8 cellular contexts compared by ENCODE assay signal in genomic region chr1:43979528-43980254, GRCh38. TPM values are rescaled to one million over a fixed set of nuclear protein-coding genes. Genes with fewer than 3 reads are reported as not detected.
DNase-seq lines count a peak whose midpoint lies in the region; ATAC-seq and TF ChIP-seq lines count a peak whose summit lies in the region.

No MANE protein-coding gene starts in this region.

- intact Hi-C loops in stomach (cut with DNase I; ENCODE audit: low total_unique reads) = no loop called here

- TF ChIP-seq POLR2A in stomach (IDR thresholded peaks at IDR 0.05) = no peak

- TF ChIP-seq RAD21 in liver (IDR thresholded peaks at IDR 0.05) = no peak

- H3K4me1 Mint-ChIP-seq in chondrocyte (ENCODE audit: low read depth) = peaks cover 56% of the 10 kb centered on the region

- peak overlapping the region; percentile 91 for H3K4me3 Mint-ChIP-seq in chondrocyte (ENCODE audit: unreplicated experiment)

- H3K4me3 ChIP-seq in BLaER1 (peak overlapping the region; percentile 86), RWPE2 (ENCODE audit: severe bottlenecking) (peak overlapping the region; percentile 66), liver (ENCODE audit: low read depth in 1 of 3, low read length in 3 of 3) (peak overlapping the region; percentile 39 to 75 (median 45)), stomach (peak overlapping the region; percentile 70 to 94 (median 88))

- no peak for TF ChIP-seq CTCF in RWPE2 (IDR thresholded peaks at IDR 0.05; ENCODE audit: poor library complexity, severe bottlenecking)
- TF ChIP-seq CTCF in chondrocyte (IDR thresholded peaks at IDR 0.05) = no peak
- no peak for TF ChIP-seq CTCF in liver (IDR thresholded peaks at IDR 0.05; ENCODE audit: low read depth, low read length, missing input control)
- no peak for TF ChIP-seq CTCF in stomach (IDR thresholded peaks at IDR 0.05)

- no peaks in the 10 kb centered on the region for H3K9me3 ChIP-seq in BLaER1
- H3K9me3 ChIP-seq in RWPE2 (ENCODE audit: severe bottlenecking) = no peaks in the 10 kb centered on the region
- H3K9me3 ChIP-seq in liver (ENCODE audit: control insufficient read depth in 4 of 4, low read length in 3 of 4) = no peaks in the 10 kb centered on the region
- H3K9me3 ChIP-seq in stomach = no peaks in the 10 kb centered on the region

- H3K27me3 Mint-ChIP-seq in chondrocyte (ENCODE audit: low read depth) = no peaks in the 10 kb centered on the region

- H3K36me3 ChIP-seq in BLaER1 (peaks cover 63% of the 10 kb centered on the region), RWPE2 (ENCODE audit: low read depth) (peaks cover 47% of the 10 kb centered on the region), liver (ENCODE audit: control insufficient read depth in 4 of 4, insufficient read depth in 3 of 4, low read depth in 1 of 4, low read length in 3 of 4) (peaks cover 0 to 13% (median 8%) of the 10 kb centered on the region in 4 donors), stomach (peaks cover 10 to 54% (median 33%) of the 10 kb centered on the region in 4 donors)

- H3K4me2 ChIP-seq in BLaER1 = peak overlapping the region; percentile 94

- 4% methylated on average over 45 of the region's 45 CpGs for WGBS in liver
- 2 to 8% (median 6%) methylated on average over 14 to 45 of the region's 45 CpGs for WGBS in stomach, 5 donors

- peak overlapping the region; percentile 90 for H3K9ac ChIP-seq in BLaER1
- peak overlapping the region in 1 of 2 donors; percentile 30 for H3K9ac ChIP-seq in liver (ENCODE audit: low read depth in 1 of 2, low read length in 2 of 2)

- H3K9me3 Mint-ChIP-seq in chondrocyte (ENCODE audit: low read depth) = no peaks in the 10 kb centered on the region

- TF ChIP-seq EP300 in stomach (IDR thresholded peaks at IDR 0.05) = no peak

- H3K36me3 Mint-ChIP-seq in chondrocyte (ENCODE audit: low read depth) = peaks cover 38% of the 10 kb centered on the region

- H4K20me1 ChIP-seq in BLaER1 = peaks cover 84% of the 10 kb centered on the region

- no peaks in the 10 kb centered on the region for H3K27me3 ChIP-seq in BLaER1
- H3K27me3 ChIP-seq in RWPE2 (ENCODE audit: insufficient read depth, poor library complexity, severe bottlenecking) = no peaks in the 10 kb centered on the region
- no peaks in the 10 kb centered on the region for H3K27me3 ChIP-seq in liver (ENCODE audit: control insufficient read depth in 4 of 4, insufficient read depth in 4 of 4, low read length in 3 of 4)
- no peaks in the 10 kb centered on the region for H3K27me3 ChIP-seq in stomach

- peak; percentile 61 for DNase-seq in H4 (ENCODE audit: low spot score)
- peak; percentile 84 for DNase-seq in RWPE2 (ENCODE audit: low spot score)
- DNase-seq in chondrocyte (ENCODE audit: low spot score) = no peak
- peak; percentile 39 for DNase-seq in stomach
- no peak for DNase-seq in effector CD8-positive, alpha-beta T cell (lab: John Stamatoyannopoulos, UW)

- H3K27ac ChIP-seq in BLaER1 (peak overlapping the region; percentile 93), RWPE2 (ENCODE audit: poor library complexity, severe bottlenecking) (peak overlapping the region; percentile 91), liver (ENCODE audit: low read depth in 1 of 2, low read length in 2 of 2) (peak overlapping the region; percentile 38 to 48), stomach (peak overlapping the region; percentile 41 to 83 (median 76))

- ATAC-seq in RWPE2 (ENCODE audit: low read depth) = peak; percentile 37
- no peak for ATAC-seq in HG02938 (IDR thresholded peaks at IDR 0.05; ENCODE audit: unreplicated experiment)

- peaks cover 57% of the 10 kb centered on the region for H3K4me1 ChIP-seq in BLaER1
- peaks cover 10% of the 10 kb centered on the region for H3K4me1 ChIP-seq in RWPE2 (ENCODE audit: insufficient read depth, poor library complexity, severe bottlenecking)
- H3K4me1 ChIP-seq in liver (ENCODE audit: control insufficient read depth in 4 of 4, insufficient read depth in 4 of 4, low read length in 3 of 4) = peaks cover 7 to 47% (median 36%) of the 10 kb centered on the region in 4 donors
- H3K4me1 ChIP-seq in stomach = peaks cover 46 to 61% (median 56%) of the 10 kb centered on the region in 4 donors

- peak overlapping the region; percentile 90 for H3K27ac Mint-ChIP-seq in chondrocyte (ENCODE audit: unreplicated experiment)

TF ChIP-seq in liver, 16 proteins besides CTCF, POLR2A, EP300 and RAD21 (continues in another document):
- TF ChIP-seq SP1 (IDR thresholded peaks at IDR 0.05) (no peak), HNF4G (IDR thresholded peaks at IDR 0.05) (no peak), HNF4A (conservative IDR thresholded peaks at IDR 0.05) (no peak), NR2F2 (IDR thresholded peaks at IDR 0.05) (no peak), FOXA1 (IDR thresholded peaks at IDR 0.05) (no peak), MAX (IDR thresholded peaks at IDR 0.05) (no peak), ZBTB33 (IDR thresholded peaks at IDR 0.05) (no peak), REST (IDR thresholded peaks at IDR 0.05) (no peak), JUND (IDR thresholded peaks at IDR 0.05) (no peak)

RNA-seq across cellular contexts. Expression of gene B4GALT2, which starts 0.7 kb away (rescaled TPM):
- 87.5 and 92.8 TPM in 2 replicates for total RNA-seq in H4 (2014; rRNA removed; shearing (Covaris generic))
- total RNA-seq in chondrocyte (94.8 to 109 TPM (median 99.4 TPM) in 3 replicates), liver (10 to 100 TPM; 12.8 to 19.4 TPM), stomach (10 to 100 TPM; 15.2 to 30.9 (median 23.8) TPM)
- polyA plus RNA-seq in liver (10 to 100 TPM in 1 of 2 donors, 1 to 10 TPM in 1; 2.9 to 31.5 TPM), stomach (10 to 100 TPM; 19.9 to 37.4 (median 21.3) TPM)

RNA-seq across cellular contexts. Expression of gene ATP6V0B, which starts 4.9 kb away (rescaled TPM):
- 193 and 213 TPM in 2 replicates for total RNA-seq in H4 (2014; rRNA removed; shearing (Covaris generic))
- total RNA-seq in chondrocyte (112 to 123 TPM (median 122 TPM) in 3 replicates), liver (10 to 100 TPM; 69.5 to 99.5 TPM), stomach (100 to 1,000 TPM in 1 of 5 donors, 10 to 100 TPM in 4; 32.1 to 142 (median 85.2) TPM)
- polyA plus RNA-seq in liver (100 to 1,000 TPM; 158 to 277 TPM), stomach (100 to 1,000 TPM in 2 of 3 donors, 10 to 100 TPM in 1; 94.7 to 188 (median 162) TPM)

RNA-seq across cellular contexts. Expression of gene DPH2, which starts 9.9 kb away (rescaled TPM):
- 28.5 and 44.1 TPM in 2 replicates for total RNA-seq in H4 (2014; rRNA removed; shearing (Covaris generic))
- 22.2 to 27.3 TPM (median 22.4 TPM) in 3 replicates for total RNA-seq in chondrocyte
- 10 to 100 TPM in 1 of 2 donors, 1 to 10 TPM in 1; 9.3 to 20.9 TPM for total RNA-seq in liver
- polyA plus RNA-seq in liver = 10 to 100 TPM; 13.0 to 17.7 TPM
- 10 to 100 TPM in 4 of 5 donors, 1 to 10 TPM in 1; 6.4 to 93.2 (median 26.8) TPM for total RNA-seq in stomach
- 10 to 100 TPM; 10.2 to 13.7 (median 11.6) TPM for polyA plus RNA-seq in stomach

RNA-seq across cellular contexts. Expression of gene CCDC24, which starts 11.7 kb away (rescaled TPM):
- 15.8 and 23.2 TPM in 2 replicates for total RNA-seq in H4 (2014; rRNA removed; shearing (Covaris generic))
- total RNA-seq in chondrocyte = 5.4 to 6.8 TPM (median 6.3 TPM) in 3 replicates
- total RNA-seq in liver = 1 to 10 TPM in 1 of 2 donors, under 1 TPM in 1; 0.92 to 4.2 TPM
- 1 to 10 TPM; 2.2 to 2.5 TPM for polyA plus RNA-seq in liver
- 10 to 100 TPM in 2 of 5 donors, 1 to 10 TPM in 3; 1.2 to 32.4 (median 6.7) TPM for total RNA-seq in stomach
- 10 to 100 TPM in 2 of 3 donors, 1 to 10 TPM in 1; 5.3 to 16.7 (median 14.6) TPM for polyA plus RNA-seq in stomach

RNA-seq across cellular contexts. Expression of gene IPO13, which starts 32.9 kb away (rescaled TPM):
- total RNA-seq in H4 (2014; rRNA removed; shearing (Covaris generic)) = 18.8 and 22.6 TPM in 2 replicates
- total RNA-seq in chondrocyte (33.4 to 39.2 TPM (median 38.8 TPM) in 3 replicates), liver (10 to 100 TPM in 1 of 2 donors, 1 to 10 TPM in 1; 9.1 to 15.1 TPM), stomach (10 to 100 TPM in 3 of 5 donors, 1 to 10 TPM in 2; 6.2 to 54.5 (median 15.9) TPM)
- polyA plus RNA-seq in liver (10 to 100 TPM in 1 of 2 donors, 1 to 10 TPM in 1; 8.6 to 12.0 TPM), stomach (10 to 100 TPM; 14.2 to 26.5 (median 22.6) TPM)

Comparison
In these comparisons a context has a peak if more than half of its experiments do, and no peak if none do; other contexts are left out.
1. H3K27ac ChIP-seq: peak in every context shown above with its lines; median percentile 93 in BLaER1; 91 in RWPE2; 76 in stomach; 43 in liver.
2. DNase-seq: peak in H4 (single experiment), RWPE2 (single experiment) and stomach (single experiment); none in chondrocyte (single experiment) and effector CD8-positive, alpha-beta T cell (single experiment).
3. Peak in every context shown above with its lines, with median percentiles within 50 percentile points of each other: H3K4me3 ChIP-seq.